Comparison of ENCODE assay signal across 9 cellular contexts in the genomic region with DNA sequence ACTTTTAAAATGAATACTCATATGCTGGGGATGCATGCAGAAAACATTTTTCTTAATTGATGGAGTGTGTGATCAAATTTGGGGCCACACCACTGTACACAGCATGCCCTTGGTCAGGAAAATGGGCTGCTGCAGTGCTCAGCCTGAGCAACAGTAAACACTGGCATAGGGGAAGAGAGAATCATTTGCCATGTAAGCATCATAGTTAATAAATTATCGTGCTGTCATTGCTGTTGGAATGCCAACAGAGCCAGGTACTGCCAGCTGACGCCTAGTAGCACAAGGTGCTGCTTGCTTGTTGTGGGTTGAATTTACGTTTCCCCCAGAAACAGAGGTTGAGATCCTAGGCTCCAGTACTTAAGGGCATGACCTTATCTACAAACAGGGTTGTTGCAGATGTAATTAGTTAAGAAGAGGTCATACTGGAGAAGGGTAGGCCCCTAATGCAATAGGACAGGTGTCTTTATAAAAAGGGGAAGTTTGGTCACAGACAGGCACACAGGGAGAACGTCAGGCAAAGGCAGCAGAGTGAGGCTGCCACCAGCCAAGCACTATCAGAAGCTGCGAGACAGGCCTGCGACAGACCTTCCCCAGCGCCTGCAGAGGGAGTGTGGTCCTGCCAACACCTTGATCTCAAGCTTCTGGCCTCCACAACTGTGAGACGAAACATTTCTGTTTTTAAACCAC. TPM values are rescaled to one million over a fixed set of nuclear protein-coding genes. Genes with fewer than 3 reads are reported as not detected.
A peak's percentile ranks its signal among the peaks of the same experiment; 100 is the strongest.
DNase-seq lines count a peak whose midpoint lies in the region; ATAC-seq and TF ChIP-seq lines count a peak whose summit lies in the region.
"Had no signal": no experiment of that assay in that cellular context is flagged by ENCODE, and none has a peak within 500 bp of the region (broad histone marks: within the 10 kb centered on the region; RNA-seq: fewer than 3 reads in every experiment).

No MANE protein-coding gene starts in this region.

- no peaks in the 10 kb centered on the region for H3K27me3 Mint-ChIP-seq in GM23338 (ENCODE audit: insufficient read depth, low read depth, poor library complexity)
- H3K27me3 Mint-ChIP-seq in IgD-negative memory B cell: no peaks in the 10 kb centered on the region

- no peak overlapping the region for H3K27ac Mint-ChIP-seq in GM23338
- H3K27ac Mint-ChIP-seq in IgD-negative memory B cell: peak overlapping the region; percentile 25 to 83 (median 72)

- H3K4me3 ChIP-seq in GM23338: no peak overlapping the region

- H3K4me3 Mint-ChIP-seq in GM23338 (no peak overlapping the region), IgD-negative memory B cell (peak overlapping the region in 2 of 4 donors; percentile 21 to 53)

- no peaks in the 10 kb centered on the region; the same call in 1 of the 2 replicates for H3K36me3 ChIP-seq in GM23338 (ENCODE audit: insufficient read depth)

- no peaks in the 10 kb centered on the region for H4K20me1 ChIP-seq in GM23338 (replicated peaks; ENCODE audit: insufficient read depth)

- no peaks in the 10 kb centered on the region for H3K9me2 ChIP-seq in GM23338 (ENCODE audit: insufficient read depth)

- CTCF ChIA-PET in HEK293T (lab: Yijun Ruan, JAX): no interaction called here

- H3K4me2 ChIP-seq in GM23338: no peak overlapping the region

- no peaks in the 10 kb centered on the region for H3K4me1 ChIP-seq in GM23338 (ENCODE audit: insufficient read depth)

- H3K36me3 Mint-ChIP-seq in GM23338 (ENCODE audit: low read depth) (peaks cover 39% of the 10 kb centered on the region), IgD-negative memory B cell (peaks cover 7% of the 10 kb centered on the region)

- no peak overlapping the region for H3K27ac ChIP-seq in GM23338 (ENCODE audit: low read depth)

- ATAC-seq in GM18858 (IDR thresholded peaks at IDR 0.05; ENCODE audit: unreplicated experiment): peak; percentile 78
- ATAC-seq in GM23338: peak; percentile 36; the same call in 2 of the 3 replicates

- POLR2A ChIA-PET in HEK293T (lab: Yijun Ruan, JAX): no interaction called here

- H3F3A ChIP-seq in GM23338 (replicated peaks; ENCODE audit: low read depth): no peaks in the 10 kb centered on the region

- no peak overlapping the region for H2AFZ ChIP-seq in GM23338

- H3K4me1 Mint-ChIP-seq in GM23338 (no peaks in the 10 kb centered on the region), IgD-negative memory B cell (peaks cover 25 to 43% (median 25%) of the 10 kb centered on the region in 3 donors)

- H3K9me3 Mint-ChIP-seq in GM23338: peaks cover 10% of the 10 kb centered on the region
- H3K9me3 Mint-ChIP-seq in IgD-negative memory B cell: no peaks in the 10 kb centered on the region

- H3K79me2 ChIP-seq in GM23338 (replicated peaks; ENCODE audit: insufficient read depth): no peaks in the 10 kb centered on the region

- TF ChIP-seq CTCF in GM23338 (conservative IDR thresholded peaks at IDR 0.05; ENCODE audit: low read depth in 2 of 2): no peak

- no peaks in the 10 kb centered on the region for H3K27me3 ChIP-seq in GM23338 (ENCODE audit: insufficient read depth)

- no peak for DNase-seq in GM23338 (ENCODE audit: low spot score)
- DNase-seq in kidney tubule cell (ENCODE audit: low spot score): peak; percentile 80
- no peak for DNase-seq in nucleus accumbens (lab: John Stamatoyannopoulos, UW)
- no peak for DNase-seq in DMS 273 (lab: John Stamatoyannopoulos, UW; ENCODE audit: unreplicated experiment)
- DNase-seq in activated CD4-positive, CD25-positive, alpha-beta regulatory T cell treated with anti-CD3 and anti-CD28 coated beads, Interleukin-2, amount 50 U/mL, for 72 hours: no peak
- DNase-seq in HEK293T (ENCODE audit: extremely low spot score): no peak
- DNase-seq: activated naive CD4-positive, alpha-beta T cell had no signal

TF ChIP-seq in GM23338, 12 proteins besides CTCF, POLR2A, EP300 and RAD21 (continues in another document):
- TF ChIP-seq CREB1 (CRISPR knock-in tag; IDR thresholded peaks at IDR 0.05; ENCODE audit: low read depth): no peak
- TF ChIP-seq STAT1 (IDR thresholded peaks at IDR 0.05; ENCODE audit: unreplicated experiment): no peak
- no peak for TF ChIP-seq EZH2 (IDR thresholded peaks at IDR 0.05; ENCODE audit: low read depth, unreplicated experiment)
- TF ChIP-seq JUNB (IDR thresholded peaks at IDR 0.05; ENCODE audit: unreplicated experiment): no peak
- TF ChIP-seq, protein P1, sequence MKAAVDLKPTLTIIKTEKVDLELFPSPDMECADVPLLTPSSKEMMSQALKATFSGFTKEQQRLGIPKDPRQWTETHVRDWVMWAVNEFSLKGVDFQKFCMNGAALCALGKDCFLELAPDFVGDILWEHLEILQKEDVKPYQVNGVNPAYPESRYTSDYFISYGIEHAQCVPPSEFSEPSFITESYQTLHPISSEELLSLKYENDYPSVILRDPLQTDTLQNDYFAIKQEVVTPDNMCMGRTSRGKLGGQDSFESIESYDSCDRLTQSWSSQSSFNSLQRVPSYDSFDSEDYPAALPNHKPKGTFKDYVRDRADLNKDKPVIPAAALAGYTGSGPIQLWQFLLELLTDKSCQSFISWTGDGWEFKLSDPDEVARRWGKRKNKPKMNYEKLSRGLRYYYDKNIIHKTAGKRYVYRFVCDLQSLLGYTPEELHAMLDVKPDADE (IDR thresholded peaks at IDR 0.05): no peak
- TF ChIP-seq NANOG (IDR thresholded peaks at IDR 0.05; ENCODE audit: borderline replicate concordance): no peak
- no peak for TF ChIP-seq POLR2AphosphoS5 (IDR thresholded peaks at IDR 0.05; ENCODE audit: low read depth)
- TF ChIP-seq ZNF331 (CRISPR knock-in tag; IDR thresholded peaks at IDR 0.05; ENCODE audit: low read depth): no peak

TF ChIP-seq in HEK293T, 16 proteins besides CTCF, POLR2A, EP300 and RAD21:
- TF ChIP-seq, protein P2, sequence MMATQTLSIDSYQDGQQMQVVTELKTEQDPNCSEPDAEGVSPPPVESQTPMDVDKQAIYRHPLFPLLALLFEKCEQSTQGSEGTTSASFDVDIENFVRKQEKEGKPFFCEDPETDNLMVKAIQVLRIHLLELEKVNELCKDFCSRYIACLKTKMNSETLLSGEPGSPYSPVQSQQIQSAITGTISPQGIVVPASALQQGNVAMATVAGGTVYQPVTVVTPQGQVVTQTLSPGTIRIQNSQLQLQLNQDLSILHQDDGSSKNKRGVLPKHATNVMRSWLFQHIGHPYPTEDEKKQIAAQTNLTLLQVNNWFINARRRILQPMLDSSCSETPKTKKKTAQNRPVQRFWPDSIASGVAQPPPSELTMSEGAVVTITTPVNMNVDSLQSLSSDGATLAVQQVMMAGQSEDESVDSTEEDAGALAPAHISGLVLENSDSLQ (IDR thresholded peaks at IDR 0.05): no peak

RNA-seq across cellular contexts. Expression of a gene that starts 25.3 kb away (rescaled TPM):
- total RNA-seq in GM23338 (2014; rRNA removed; shearing (Covaris generic)): 32.7 and 35.7 TPM in 2 replicates
- polyA plus RNA-seq in GM23338 (2016; fragmentation: Nextera tagmentation; extraction: Ambion mirVana) (31.5 and 37.6 TPM in 2 replicates), IgD-negative memory B cell (105 TPM)
